Comparison of ENCODE assay signal across 14 cellular contexts in the genomic region with DNA sequence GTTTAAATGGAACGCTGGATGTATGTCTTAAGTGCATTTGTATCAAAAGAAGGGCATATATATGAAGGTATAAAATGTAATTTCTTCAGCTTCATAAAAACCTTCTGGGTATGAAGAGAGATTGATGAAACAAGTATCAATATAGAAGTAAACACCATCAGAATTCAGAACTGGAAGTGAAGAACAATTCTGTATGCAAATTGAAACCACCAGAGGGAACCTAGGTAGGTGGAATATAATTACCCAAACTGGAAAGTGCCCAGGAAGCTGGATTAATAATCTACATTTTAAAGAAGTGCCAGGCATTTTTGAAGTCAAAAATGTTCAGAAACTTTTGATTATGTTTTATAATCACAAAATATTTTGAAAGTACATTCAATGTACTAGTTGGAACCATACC.
DNase-seq lines count a peak whose midpoint lies in the region; ATAC-seq and TF ChIP-seq lines count a peak whose summit lies in the region.
"Had no signal": no experiment of that assay in that cellular context is flagged by ENCODE, and none has a peak within 500 bp of the region (broad histone marks: within the 10 kb centered on the region; RNA-seq: fewer than 3 reads in every experiment).

No MANE protein-coding gene starts in this region.

- H3K4me3 Mint-ChIP-seq in brain: no peak overlapping the region
- no peak overlapping the region for H3K4me3 Mint-ChIP-seq in natural killer cell treated with Interleukin-12 subunit alpha and Interleukin-12 subunit beta and Interleukin-15 and Interleukin-18, amount 100 ng/mL, for 72 hours
- H3K4me3 Mint-ChIP-seq in activated T-helper 2 cell treated with anti-CD3 and anti-CD28 coated beads, Interferon-gamma antibody, Interleukin-2, Interleukin-4, amounts not matched to agents 10 μg/mL and 5 μg/mL and 100 μg/mL, durations not matched to agents 14 hours and 24 hours and 36 hours (ENCODE audit: low read depth): no peak overlapping the region
- H3K4me3 Mint-ChIP-seq: B cell; CD8-positive, alpha-beta T cell had no signal

- peaks cover 2 to 23% (median 14%) of the 10 kb centered on the region in 5 experiments for H3K9me3 Mint-ChIP-seq in brain
- H3K9me3 Mint-ChIP-seq in natural killer cell treated with Interleukin-12 subunit alpha and Interleukin-12 subunit beta and Interleukin-15 and Interleukin-18, amount 100 ng/mL, for 72 hours: peaks cover 9% of the 10 kb centered on the region
- peaks cover 19% of the 10 kb centered on the region for H3K9me3 Mint-ChIP-seq in activated T-helper 2 cell treated with anti-CD3 and anti-CD28 coated beads, Interferon-gamma antibody, Interleukin-2, Interleukin-4, amounts not matched to agents 10 μg/mL and 5 μg/mL and 100 μg/mL, durations not matched to agents 14 hours and 24 hours and 36 hours

- no peaks in the 10 kb centered on the region for H3K27me3 Mint-ChIP-seq in brain
- no peaks in the 10 kb centered on the region for H3K27me3 Mint-ChIP-seq in natural killer cell treated with Interleukin-12 subunit alpha and Interleukin-12 subunit beta and Interleukin-15 and Interleukin-18, amount 100 ng/mL, for 72 hours
- no peaks in the 10 kb centered on the region for H3K27me3 Mint-ChIP-seq in activated T-helper 2 cell treated with anti-CD3 and anti-CD28 coated beads, Interferon-gamma antibody, Interleukin-2, Interleukin-4, amounts not matched to agents 10 μg/mL and 5 μg/mL and 100 μg/mL, durations not matched to agents 14 hours and 24 hours and 36 hours (ENCODE audit: low read depth)
- H3K27me3 Mint-ChIP-seq: B cell had no signal

- DNase-seq in putamen (ENCODE audit: low spot score): peak; percentile 45
- DNase-seq in natural killer cell treated with Interleukin-12 subunit alpha and Interleukin-12 subunit beta and Interleukin-15 and Interleukin-18, amount 100 ng/mL, for 72 hours (ENCODE audit: low spot score): no peak
- no peak for DNase-seq in kidney glomerular epithelial cell (lab: John Stamatoyannopoulos, UW)
- DNase-seq in activated T-helper 2 cell treated with anti-CD3 and anti-CD28 coated beads, Interferon-gamma antibody, Interleukin-2, Interleukin-4, amounts not matched to agents 10 μg/mL and 5 μg/mL and 100 μg/mL, durations not matched to agents 14 hours and 24 hours and 36 hours (ENCODE audit: low spot score): no peak
- DNase-seq: CD8-positive, alpha-beta T cell; DMS 273 treated with DMSO at 0.1 percent for 48 hours; DMS53; DND-41; EL; GM23248; HCEC 1CT had no signal

- ATAC-seq in GM19438 (IDR thresholded peaks at IDR 0.05; ENCODE audit: low read depth, unreplicated experiment): peak; percentile 66
- ATAC-seq in natural killer cell treated with Interleukin-12 subunit alpha and Interleukin-12 subunit beta and Interleukin-15 and Interleukin-18, amount 100 ng/mL, for 72 hours: no peak
- ATAC-seq: CD8-positive, alpha-beta T cell had no signal

- H3K4me1 Mint-ChIP-seq in brain: no peaks in the 10 kb centered on the region
- H3K4me1 Mint-ChIP-seq in natural killer cell treated with Interleukin-12 subunit alpha and Interleukin-12 subunit beta and Interleukin-15 and Interleukin-18, amount 100 ng/mL, for 72 hours (ENCODE audit: low read depth in 2 of 2): no peaks in the 10 kb centered on the region
- no peaks in the 10 kb centered on the region for H3K4me1 Mint-ChIP-seq in activated T-helper 2 cell treated with anti-CD3 and anti-CD28 coated beads, Interferon-gamma antibody, Interleukin-2, Interleukin-4, amounts not matched to agents 10 μg/mL and 5 μg/mL and 100 μg/mL, durations not matched to agents 14 hours and 24 hours and 36 hours (ENCODE audit: low read depth)
- H3K4me1 Mint-ChIP-seq: B cell had no signal

- H3K27ac Mint-ChIP-seq in brain: peak overlapping the region in 3 of 5 experiments; percentile 10 to 54 (median 15)
- H3K27ac Mint-ChIP-seq in natural killer cell treated with Interleukin-12 subunit alpha and Interleukin-12 subunit beta and Interleukin-15 and Interleukin-18, amount 100 ng/mL, for 72 hours: no peak overlapping the region
- no peak overlapping the region for H3K27ac Mint-ChIP-seq in activated T-helper 2 cell treated with anti-CD3 and anti-CD28 coated beads, Interferon-gamma antibody, Interleukin-2, Interleukin-4, amounts not matched to agents 10 μg/mL and 5 μg/mL and 100 μg/mL, durations not matched to agents 14 hours and 24 hours and 36 hours
- H3K27ac Mint-ChIP-seq: B cell; CD8-positive, alpha-beta T cell had no signal

- intact Hi-C loops in activated T-helper 2 cell treated with anti-CD3 and anti-CD28 coated beads, Interferon-gamma antibody, Interleukin-2, Interleukin-4, amounts not matched to agents 10 μg/mL and 5 μg/mL and 100 μg/mL, durations not matched to agents 14 hours and 24 hours and 36 hours (cut with micrococcal nuclease): no loop called here

- TF ChIP-seq CTCF in brain (conservative IDR thresholded peaks at IDR 0.05): no peak

- peaks cover 4% of the 10 kb centered on the region for H3K36me3 Mint-ChIP-seq in brain
- H3K36me3 Mint-ChIP-seq in natural killer cell treated with Interleukin-12 subunit alpha and Interleukin-12 subunit beta and Interleukin-15 and Interleukin-18, amount 100 ng/mL, for 72 hours: peaks cover 7% of the 10 kb centered on the region
- H3K36me3 Mint-ChIP-seq in activated T-helper 2 cell treated with anti-CD3 and anti-CD28 coated beads, Interferon-gamma antibody, Interleukin-2, Interleukin-4, amounts not matched to agents 10 μg/mL and 5 μg/mL and 100 μg/mL, durations not matched to agents 14 hours and 24 hours and 36 hours (ENCODE audit: low read depth): no peaks in the 10 kb centered on the region
- H3K36me3 Mint-ChIP-seq: CD8-positive, alpha-beta T cell had no signal

Comparison
In these comparisons a context has a peak if more than half of its experiments do, and no peak if none do; other contexts are left out.
1. H3K27ac Mint-ChIP-seq: peak in brain (3 of 5); none in natural killer cell treated with Interleukin-12 subunit alpha and Interleukin-12 subunit beta and Interleukin-15 and Interleukin-18, amount 100 ng/mL, for 72 hours (0 of 2) and activated T-helper 2 cell treated with anti-CD3 and anti-CD28 coated beads, Interferon-gamma antibody, Interleukin-2, Interleukin-4, amounts not matched to agents 10 μg/mL and 5 μg/mL and 100 μg/mL, durations not matched to agents 14 hours and 24 hours and 36 hours (single experiment).